ENCODE assay signal across 8 cellular contexts in genomic region chr4:87103691-87104187, GRCh38.
A peak's percentile ranks its signal among the peaks of the same experiment; 100 is the strongest.
DNase-seq lines count a peak whose midpoint lies in the region; TF ChIP-seq lines count a peak whose summit lies in the region.

No MANE protein-coding gene starts in this region.

- DNase-seq in COLO829 (ENCODE audit: low spot score) (peak; percentile 24), RWPE1 (ENCODE audit: low spot score) (peak; percentile 67), epithelial cell of prostate (ENCODE audit: low read depth, low spot score) (peak; percentile 64), progenitor cell of endocrine pancreas (ENCODE audit: low spot score, unreplicated experiment) (no peak), Karpas-422 (no peak), NCI-H1436 treated with DMSO at 0.1 percent for 48 hours (lab: John Stamatoyannopoulos, UW) (no peak), HuH-7.5 (ENCODE audit: low spot score) (no peak), SHP77 (lab: John Stamatoyannopoulos, UW) (no peak)

- no peak overlapping the region for H3K4me3 Mint-ChIP-seq in progenitor cell of endocrine pancreas (ENCODE audit: low read depth)

- H3K9me3 Mint-ChIP-seq in progenitor cell of endocrine pancreas (ENCODE audit: low read depth): no peaks in the 10 kb centered on the region

- H3K4me1 ChIP-seq in Karpas-422 (ENCODE audit: low read length): no peaks in the 10 kb centered on the region

- H2AFZ ChIP-seq in Karpas-422 (ENCODE audit: low read length): no peak overlapping the region

- no peak overlapping the region for H3K4me3 ChIP-seq in Karpas-422 (ENCODE audit: low read length)

- H3K9me2 ChIP-seq in Karpas-422 (replicated peaks; ENCODE audit: insufficient read depth, low read length): no peaks in the 10 kb centered on the region

- H3K36me3 Mint-ChIP-seq in progenitor cell of endocrine pancreas (ENCODE audit: insufficient read depth): peaks cover 7% of the 10 kb centered on the region

- H3K9ac ChIP-seq in Karpas-422 (ENCODE audit: low read length): no peak overlapping the region

- CTCF ChIA-PET in RWPE1 (lab: Yijun Ruan, JAX): interaction anchor here (0.6 to 1.6 kb wide), 2 partner anchors 10 to 17 kb away, joined by 3 to 5 read pairs; no protein-coding TSS in a partner anchor

- H3K27me3 Mint-ChIP-seq in progenitor cell of endocrine pancreas: no peaks in the 10 kb centered on the region

- no peaks in the 10 kb centered on the region for H3K9me3 ChIP-seq in Karpas-422 (ENCODE audit: low read length)

- H3K27ac ChIP-seq in RWPE1: peak overlapping the region; percentile 73
- peak overlapping the region; percentile 55 for H3K27ac ChIP-seq in epithelial cell of prostate
- H3K27ac ChIP-seq in Karpas-422 (ENCODE audit: low read length): no peak overlapping the region

- TF ChIP-seq CTCF in RWPE1 (conservative IDR thresholded peaks at IDR 0.05; ENCODE audit: low read depth) (no peak), progenitor cell of endocrine pancreas (IDR thresholded peaks at IDR 0.05; ENCODE audit: unreplicated experiment) (no peak)

- H3K27ac Mint-ChIP-seq in progenitor cell of endocrine pancreas: peak overlapping the region; percentile 5

- H4K20me1 ChIP-seq in Karpas-422 (ENCODE audit: insufficient read depth, low read depth, low read length): no peaks in the 10 kb centered on the region

- H3K27me3 ChIP-seq in Karpas-422 (ENCODE audit: low read length): no peaks in the 10 kb centered on the region

- H3K79me2 ChIP-seq in Karpas-422 (ENCODE audit: low read length): no peaks in the 10 kb centered on the region

- H3K4me2 ChIP-seq in Karpas-422 (ENCODE audit: low read depth, low read length, poor library complexity, severe bottlenecking): no peak overlapping the region

- no peaks in the 10 kb centered on the region for H3K36me3 ChIP-seq in Karpas-422 (ENCODE audit: insufficient read depth, low read length)

- POLR2A ChIA-PET in RWPE1 (lab: Yijun Ruan, JAX; ENCODE audit: low non-redundant PET): no interaction called here

- H3K4me1 Mint-ChIP-seq in progenitor cell of endocrine pancreas (ENCODE audit: low read depth): peaks cover 24% of the 10 kb centered on the region

Comparison
In these comparisons a context has a peak if more than half of its experiments do, and no peak if none do; other contexts are left out.
1. DNase-seq: peak in COLO829 (single experiment), RWPE1 (single experiment) and epithelial cell of prostate (single experiment); none in progenitor cell of endocrine pancreas (single experiment), Karpas-422 (single experiment), NCI-H1436 treated with DMSO at 0.1 percent for 48 hours (single experiment), HuH-7.5 (single experiment) and SHP77 (0 of 2).